Comparison of ENCODE assay signal across 18 cellular contexts in genomic region chr2:8612734-8613179, GRCh38.
DNase-seq lines count a peak whose midpoint lies in the region; ATAC-seq, FAIRE-seq and TF ChIP-seq lines count a peak whose summit lies in the region.
"Had no signal": no experiment of that assay in that cellular context is flagged by ENCODE, and none has a peak within 500 bp of the region (broad histone marks: within the 10 kb centered on the region; RNA-seq: fewer than 3 reads in every experiment).

No MANE protein-coding gene starts in this region.

- H3K9me3 ChIP-seq in lower lobe of right lung (no peaks in the 10 kb centered on the region), H9 (ENCODE audit: control insufficient read depth, low read depth, low read length) (no peaks in the 10 kb centered on the region), small intestine (ENCODE audit: control insufficient read depth, low read depth) (no peaks in the 10 kb centered on the region)

- no peak overlapping the region for H3K23ac ChIP-seq in H9 (ENCODE audit: insufficient read length, low read depth, low read length)

- no peaks in the 10 kb centered on the region for H3K36me3 Mint-ChIP-seq in activated CD8-positive, alpha-beta T cell treated with anti-CD3 and anti-CD28 coated beads for 36 hours (ENCODE audit: low read depth)
- peaks cover 4% of the 10 kb centered on the region for H3K36me3 Mint-ChIP-seq in activated CD8-positive, alpha-beta T cell treated with anti-CD3 and anti-CD28 coated beads, Interleukin-2, amount 10 ng/mL, durations not matched to agents 7 days and 5 days (ENCODE audit: low read depth)
- H3K36me3 Mint-ChIP-seq in chondrocyte (ENCODE audit: low read depth) (no peaks in the 10 kb centered on the region), H9 (ENCODE audit: insufficient read depth in 1 of 3, low read depth in 3 of 3) (peaks cover 0 to 7% (median 5%) of the 10 kb centered on the region in 3 experiments; a peak in 5 of 7 replicates)

- no peak overlapping the region for H3K4ac ChIP-seq in H9 (ENCODE audit: low read depth, low read length)

- peak; percentile 22 for ATAC-seq in activated CD8-positive, alpha-beta T cell treated with anti-CD3 and anti-CD28 coated beads for 36 hours
- no peak for ATAC-seq in activated CD8-positive, alpha-beta T cell treated with anti-CD3 and anti-CD28 coated beads, Interleukin-2, amount 10 ng/mL, durations not matched to agents 7 days and 5 days
- ATAC-seq in lower lobe of right lung, result no peak

- no peak overlapping the region for H3K4me3 Mint-ChIP-seq in activated CD8-positive, alpha-beta T cell treated with anti-CD3 and anti-CD28 coated beads for 36 hours
- no peak overlapping the region for H3K4me3 Mint-ChIP-seq in activated CD8-positive, alpha-beta T cell treated with anti-CD3 and anti-CD28 coated beads, Interleukin-2, amount 10 ng/mL, durations not matched to agents 7 days and 5 days
- H3K4me3 Mint-ChIP-seq in chondrocyte (ENCODE audit: unreplicated experiment) (no peak overlapping the region), H9 (no peak overlapping the region)
- H3K4me3 Mint-ChIP-seq: CD8-positive, alpha-beta memory T cell; HFFc6 had no signal

- H3K18ac ChIP-seq in H9 (ENCODE audit: insufficient read length, low read depth, low read length), result no peak overlapping the region

- H3T11ph ChIP-seq in H9 (ENCODE audit: low read length), result no peak overlapping the region

- H2BK5ac ChIP-seq in H9 (ENCODE audit: insufficient read length, low read length), result no peak overlapping the region

- no peak overlapping the region for H2BK20ac ChIP-seq in H9 (ENCODE audit: low read depth, low read length, poor library complexity, severe bottlenecking)

- CTCF ChIA-PET in activated CD8-positive, alpha-beta T cell treated with anti-CD3 and anti-CD28 coated beads for 36 hours (lab: Charles Lee), result no interaction called here
- CTCF ChIA-PET in activated CD8-positive, alpha-beta T cell treated with anti-CD3 and anti-CD28 coated beads, Interleukin-2, amount 10 ng/mL, durations not matched to agents 7 days and 5 days (lab: Charles Lee), result no interaction called here

- H3K23me2 ChIP-seq in H9 (ENCODE audit: insufficient read length, low read depth, low read length, poor library complexity, severe bottlenecking), result no peaks in the 10 kb centered on the region

- no peak overlapping the region for H4K91ac ChIP-seq in H9 (ENCODE audit: insufficient read length, low read depth, low read length)

- DNase-seq in activated CD8-positive, alpha-beta T cell treated with anti-CD3 and anti-CD28 coated beads for 36 hours, result no peak
- DNase-seq in activated CD8-positive, alpha-beta T cell treated with anti-CD3 and anti-CD28 coated beads, Interleukin-2, amount 10 ng/mL, durations not matched to agents 7 days and 5 days, result no peak
- DNase-seq in chondrocyte (ENCODE audit: low spot score), result peak; percentile 33
- peak; percentile 28 for DNase-seq in lower lobe of right lung
- DNase-seq in posterior vena cava (ENCODE audit: low spot score), result peak; percentile 45
- no peak for DNase-seq in activated CD4-positive, CD25-positive, alpha-beta regulatory T cell (lab: John Stamatoyannopoulos, UW)
- no peak for DNase-seq in H9
- no peak for DNase-seq in small intestine
- DNase-seq: AML-193, DMS53, GF-D8, HCEC 1CT, HFFc6 had no signal

- H4K5ac ChIP-seq in H9 (ENCODE audit: insufficient read length, low read depth, low read length), result no peak overlapping the region

- no peak overlapping the region for H2AFZ ChIP-seq in H9 (ENCODE audit: low read length)

- no peak overlapping the region for H4K8ac ChIP-seq in H9 (replicated peaks; ENCODE audit: insufficient read length, low read depth, low read length)

- no peak overlapping the region for H3K9ac ChIP-seq in H9 (ENCODE audit: extremely low read depth, insufficient read length, low read length)
- H3K9ac ChIP-seq: BLaER1 had no signal

- no peak overlapping the region for H3K27ac Mint-ChIP-seq in activated CD8-positive, alpha-beta T cell treated with anti-CD3 and anti-CD28 coated beads for 36 hours
- no peak overlapping the region for H3K27ac Mint-ChIP-seq in activated CD8-positive, alpha-beta T cell treated with anti-CD3 and anti-CD28 coated beads, Interleukin-2, amount 10 ng/mL, durations not matched to agents 7 days and 5 days
- no peak overlapping the region for H3K27ac Mint-ChIP-seq in chondrocyte (ENCODE audit: unreplicated experiment)
- no peak overlapping the region; a peak in 1 of 7 replicates for H3K27ac Mint-ChIP-seq in H9
- H3K27ac Mint-ChIP-seq: CD8-positive, alpha-beta memory T cell; HFFc6 had no signal

- H3K4me1 Mint-ChIP-seq in activated CD8-positive, alpha-beta T cell treated with anti-CD3 and anti-CD28 coated beads for 36 hours (ENCODE audit: low read depth), result peaks cover 19% of the 10 kb centered on the region
- peaks cover 36% of the 10 kb centered on the region for H3K4me1 Mint-ChIP-seq in activated CD8-positive, alpha-beta T cell treated with anti-CD3 and anti-CD28 coated beads, Interleukin-2, amount 10 ng/mL, durations not matched to agents 7 days and 5 days (ENCODE audit: low read depth)
- H3K4me1 Mint-ChIP-seq in chondrocyte (ENCODE audit: low read depth) (peaks cover 8% of the 10 kb centered on the region), H9 (peaks cover 12 to 15% of the 10 kb centered on the region in 2 experiments)

- intact Hi-C loops in activated CD8-positive, alpha-beta T cell treated with anti-CD3 and anti-CD28 coated beads for 36 hours (cut with micrococcal nuclease), result no loop called here
- intact Hi-C loops in lower lobe of right lung (cut with DNase I) (no loop called here), posterior vena cava (cut with DNase I) (no loop called here)

- no peak overlapping the region for H2BK12ac ChIP-seq in H9 (ENCODE audit: insufficient read length, low read depth, low read length)

- no peaks in the 10 kb centered on the region for H3K79me1 ChIP-seq in H9 (ENCODE audit: insufficient read depth, low read depth, low read length, poor library complexity, severe bottlenecking)

- no CpG with 5 or more reads among the region's 7 CpGs for WGBS in H9 (ENCODE audit: extremely low coverage, insufficient read length, low lambda C conversion rate)
- 80 to 83% (median 82%) methylated on average over 7 of the region's 7 CpGs for WGBS in small intestine, 3 donors

- no peaks in the 10 kb centered on the region for H3K9me3 Mint-ChIP-seq in activated CD8-positive, alpha-beta T cell treated with anti-CD3 and anti-CD28 coated beads for 36 hours
- H3K9me3 Mint-ChIP-seq in activated CD8-positive, alpha-beta T cell treated with anti-CD3 and anti-CD28 coated beads, Interleukin-2, amount 10 ng/mL, durations not matched to agents 7 days and 5 days (ENCODE audit: insufficient read depth), result peaks cover 11% of the 10 kb centered on the region
- H3K9me3 Mint-ChIP-seq in chondrocyte (ENCODE audit: low read depth), result no peaks in the 10 kb centered on the region
- peaks cover 3 to 8% of the 10 kb centered on the region in 2 experiments; a peak in 4 of 5 replicates for H3K9me3 Mint-ChIP-seq in H9
- H3K9me3 Mint-ChIP-seq: HFFc6 had no signal

- H2AK5ac ChIP-seq in H9 (ENCODE audit: insufficient read length, low read length), result no peak overlapping the region

- H3K4me1 ChIP-seq in lower lobe of right lung, result no peaks in the 10 kb centered on the region
- no peaks in the 10 kb centered on the region; the same call in 1 of the 2 replicates for H3K4me1 ChIP-seq in H9 (ENCODE audit: insufficient read depth, low read length)
- H3K4me1 ChIP-seq in small intestine (ENCODE audit: control insufficient read depth in 2 of 2, insufficient read depth in 1 of 2, low read depth in 1 of 2, low read length in 1 of 2), result no peaks in the 10 kb centered on the region

- H3K27ac ChIP-seq in lower lobe of right lung (no peak overlapping the region), H9 (ENCODE audit: insufficient read length, low read depth, low read length) (no peak overlapping the region), small intestine (ENCODE audit: low read depth in 1 of 2, low read length in 1 of 2) (no peak overlapping the region)
- H3K27ac ChIP-seq: 22Rv1, BLaER1 had no signal

- H2BK15ac ChIP-seq in H9 (ENCODE audit: low read depth, low read length), result no peak overlapping the region

- no peaks in the 10 kb centered on the region for H4K20me1 ChIP-seq in H9 (ENCODE audit: control insufficient read depth, insufficient read depth, insufficient read length)
- H4K20me1 ChIP-seq: BLaER1 had no signal

- FAIRE-seq in small intestine (lab: Jason Lieb, UNC), result no peak
- FAIRE-seq: GM19239, H1 had no signal

- POLR2A ChIA-PET in activated CD8-positive, alpha-beta T cell treated with anti-CD3 and anti-CD28 coated beads for 36 hours (lab: Charles Lee), result interaction anchor here (1.3 kb wide), 1 partner anchor 69 kb away, joined by 4 read pairs; the partner anchor contains the start of gene ID2
- POLR2A ChIA-PET in activated CD8-positive, alpha-beta T cell treated with anti-CD3 and anti-CD28 coated beads, Interleukin-2, amount 10 ng/mL, durations not matched to agents 7 days and 5 days (lab: Charles Lee), result interaction anchor here (0.7 kb wide), 1 partner anchor 97 kb away, joined by 3 read pairs; no protein-coding TSS in a partner anchor

- TF ChIP-seq CTCF in activated CD8-positive, alpha-beta T cell treated with anti-CD3 and anti-CD28 coated beads for 36 hours (IDR thresholded peaks at IDR 0.05), result no peak
- TF ChIP-seq CTCF in chondrocyte (IDR thresholded peaks at IDR 0.05), result no peak
- no peak for TF ChIP-seq CTCF in lower lobe of right lung (IDR thresholded peaks at IDR 0.05)
- no peak for TF ChIP-seq CTCF in H9 (conservative IDR thresholded peaks at IDR 0.05)

- H2BK120ac ChIP-seq in H9 (ENCODE audit: low read depth, low read length, poor library complexity, severe bottlenecking), result no peak overlapping the region

- no peaks in the 10 kb centered on the region for H3K79me2 ChIP-seq in H9 (ENCODE audit: insufficient read depth, low read length)

- H3K14ac ChIP-seq in H9 (ENCODE audit: insufficient read depth, low read length), result no peak overlapping the region

- H3K27me3 ChIP-seq in lower lobe of right lung (ENCODE audit: low read depth) (no peaks in the 10 kb centered on the region), H9 (ENCODE audit: insufficient read depth, low read length) (no peaks in the 10 kb centered on the region), small intestine (ENCODE audit: control insufficient read depth in 2 of 2, insufficient read depth in 2 of 2, low read length in 2 of 2) (no peaks in the 10 kb centered on the region)
- H3K27me3 ChIP-seq: BLaER1 had no signal

- peaks cover 3% of the 10 kb centered on the region for H3K27me3 Mint-ChIP-seq in activated CD8-positive, alpha-beta T cell treated with anti-CD3 and anti-CD28 coated beads for 36 hours
- peaks cover 8% of the 10 kb centered on the region for H3K27me3 Mint-ChIP-seq in activated CD8-positive, alpha-beta T cell treated with anti-CD3 and anti-CD28 coated beads, Interleukin-2, amount 10 ng/mL, durations not matched to agents 7 days and 5 days (ENCODE audit: low read depth)
- H3K27me3 Mint-ChIP-seq in chondrocyte (ENCODE audit: low read depth), result peaks cover 17% of the 10 kb centered on the region
- peaks cover 18% of the 10 kb centered on the region for H3K27me3 Mint-ChIP-seq in H9 (ENCODE audit: low read depth)

- H3K56ac ChIP-seq in H9 (ENCODE audit: insufficient read length, low read depth, low read length), result no peak overlapping the region

- H3K36me3 ChIP-seq in lower lobe of right lung (no peaks in the 10 kb centered on the region), small intestine (ENCODE audit: control insufficient read depth in 2 of 2, insufficient read depth in 2 of 2, low read length in 2 of 2) (no peaks in the 10 kb centered on the region)
- H3K36me3 ChIP-seq: BLaER1 had no signal

- H3K4me2 ChIP-seq in H9 (ENCODE audit: insufficient read depth, insufficient read length, low read length), result no peak overlapping the region
- H3K4me2 ChIP-seq: BLaER1 had no signal

- no peak overlapping the region for H3K4me3 ChIP-seq in lower lobe of right lung
- no peak overlapping the region for H3K4me3 ChIP-seq in small intestine (ENCODE audit: low read depth in 1 of 2, low read length in 2 of 2)
- H3K4me3 ChIP-seq: BLaER1 had no signal

Comparison
In these comparisons a context has a peak if more than half of its experiments do, and no peak if none do; other contexts are left out.
1. DNase-seq: peak in chondrocyte (single experiment), lower lobe of right lung (single experiment) and posterior vena cava (single experiment); none in activated CD8-positive, alpha-beta T cell treated with anti-CD3 and anti-CD28 coated beads for 36 hours (single experiment), activated CD8-positive, alpha-beta T cell treated with anti-CD3 and anti-CD28 coated beads, Interleukin-2, amount 10 ng/mL, durations not matched to agents 7 days and 5 days (single experiment), activated CD4-positive, CD25-positive, alpha-beta regulatory T cell (0 of 4), H9 (single experiment) and small intestine (single experiment).